In genomic region chr6:154361476-154361875, GRCh38 we compare ENCODE assay signal across 24 cellular contexts. TPM values are rescaled to one million over a fixed set of nuclear protein-coding genes. Genes with fewer than 3 reads are reported as not detected.
"Had no signal": no experiment of that assay in that cellular context is flagged by ENCODE, and none has a peak within 500 bp of the region (broad histone marks: within the 10 kb centered on the region; RNA-seq: fewer than 3 reads in every experiment).

No MANE protein-coding gene starts in this region.

- H3K27ac Mint-ChIP-seq: activated CD8-positive, alpha-beta T cell treated with anti-CD3 and anti-CD28 coated beads, Interleukin-2, amount 10 ng/mL, durations not matched to agents 7 days and 5 days; activated naive CD4-positive, alpha-beta T cell treated with anti-CD3 and anti-CD28 coated beads for 36 hours; activated naive CD8-positive, alpha-beta T cell; activated T-cell treated with anti-CD3 and anti-CD28 coated beads, Interleukin-2, amount 50 U/mL, for 24 hours; brain; T-helper 17 cell; WTC11 had no signal

- H3K27me3 Mint-ChIP-seq: activated naive CD8-positive, alpha-beta T cell; brain had no signal

- H3K9me3 Mint-ChIP-seq: activated naive CD4-positive, alpha-beta T cell treated with anti-CD3 and anti-CD28 coated beads for 36 hours; central memory CD8-positive, alpha-beta T cell had no signal

- H3K36me3 ChIP-seq: MG63 had no signal

- H3K36me3 Mint-ChIP-seq: activated naive CD8-positive, alpha-beta T cell; brain; WTC11 had no signal

- H3K9me3 ChIP-seq: MG63 had no signal

- H3K4me1 Mint-ChIP-seq: central memory CD8-positive, alpha-beta T cell had no signal

- DNase-seq: activated CD4-positive, alpha-beta T cell treated with anti-CD3 and anti-CD28 coated beads for 48 hours; activated CD4-positive, alpha-beta T cell treated with anti-CD3 and anti-CD28 coated beads, Interleukin-2, amount 50 U/mL, for 4 hours; activated CD4-positive, CD25-positive, alpha-beta regulatory T cell treated with anti-CD3 and anti-CD28 coated beads, Interleukin-2, amount 50 U/mL, for 72 hours; activated CD8-positive, alpha-beta memory T cell treated with anti-CD3 and anti-CD28 coated beads, Interleukin-2, amount 50 U/mL, for 48 hours; activated CD8-positive, alpha-beta T cell treated with anti-CD3 and anti-CD28 coated beads, Interleukin-2, amount 10 ng/mL, durations not matched to agents 7 days and 5 days; activated gamma-delta T cell; activated naive CD4-positive, alpha-beta T cell treated with anti-CD3 and anti-CD28 coated beads for 36 hours; activated T-cell treated with anti-CD3 and anti-CD28 coated beads, Interleukin-2, amount 50 U/mL, for 24 hours; amygdala; MG63; NCI-H1105; NCI-H1436 treated with DMSO at 0.1 percent for 48 hours; NCI-H187; NCI-H2081; NCI-H526; NCI-H82; SIG-M5; T-helper 17 cell; T-helper 9 cell had no signal

- H3K4me3 Mint-ChIP-seq: activated CD8-positive, alpha-beta T cell treated with anti-CD3 and anti-CD28 coated beads, Interleukin-2, amount 10 ng/mL, durations not matched to agents 7 days and 5 days; activated naive CD4-positive, alpha-beta T cell treated with anti-CD3 and anti-CD28 coated beads for 36 hours; activated naive CD8-positive, alpha-beta T cell; activated T-cell treated with anti-CD3 and anti-CD28 coated beads, Interleukin-2, amount 50 U/mL, for 24 hours; brain; central memory CD8-positive, alpha-beta T cell; T-helper 17 cell; WTC11 had no signal

- H3K4me3 ChIP-seq: MG63 had no signal

- H3K27me3 ChIP-seq: MG63 had no signal

RNA-seq across cellular contexts. Expression of gene IPCEF1, which starts 4.9 kb away (rescaled TPM):
- total RNA-seq: NCI-H460 had no signal
